ENCODE assay signal across 16 cellular contexts in the genomic region with DNA sequence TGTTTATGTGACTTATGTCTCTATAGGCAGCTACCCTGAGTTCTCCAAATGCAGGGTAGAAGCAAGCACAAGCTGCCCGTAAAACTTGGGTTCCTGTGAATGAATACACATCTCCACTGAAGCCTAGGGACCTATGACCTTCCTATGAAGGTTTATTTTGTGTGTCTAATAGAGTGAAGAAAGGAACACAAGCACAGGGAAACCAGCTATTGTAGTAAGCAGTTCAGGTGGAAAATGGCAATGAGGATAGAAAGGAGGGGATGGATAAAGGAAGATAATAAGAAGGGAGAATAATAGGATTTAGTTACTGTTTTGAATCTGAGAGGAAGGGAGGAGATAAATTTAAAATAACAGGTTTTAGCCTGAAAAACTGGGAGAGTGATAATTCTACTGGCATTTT. TPM values are rescaled to one million over a fixed set of nuclear protein-coding genes. Genes with fewer than 3 reads are reported as not detected.
A peak's percentile ranks its signal among the peaks of the same experiment; 100 is the strongest.
DNase-seq lines count a peak whose midpoint lies in the region; ATAC-seq and TF ChIP-seq lines count a peak whose summit lies in the region.
"Had no signal": no experiment of that assay in that cellular context is flagged by ENCODE, and none has a peak within 500 bp of the region (broad histone marks: within the 10 kb centered on the region; RNA-seq: fewer than 3 reads in every experiment).

No MANE protein-coding gene starts in this region.

- TF ChIP-seq EP300 in neural cell (conservative IDR thresholded peaks at IDR 0.05; ENCODE audit: poor library complexity, severe bottlenecking), result no peak

- H3K4me1 ChIP-seq in heart left ventricle (peaks cover 0 to 44% (median 10%) of the 10 kb centered on the region in 12 donors), skeletal muscle tissue (ENCODE audit: control insufficient read depth in 3 of 3, insufficient read depth in 3 of 3, low read length in 3 of 3) (peaks cover 9 to 24% (median 22%) of the 10 kb centered on the region in 3 donors)

- H3K27me3 ChIP-seq in heart left ventricle, result no peaks in the 10 kb centered on the region
- no peaks in the 10 kb centered on the region for H3K27me3 ChIP-seq in neural cell (ENCODE audit: insufficient read depth, low read depth, low read length)
- no peaks in the 10 kb centered on the region for H3K27me3 ChIP-seq in skeletal muscle tissue (ENCODE audit: control insufficient read depth in 3 of 3, insufficient read depth in 3 of 3, low read length in 3 of 3)

- H3K9ac ChIP-seq in neural cell (ENCODE audit: low read length), result no peak overlapping the region
- H3K9ac ChIP-seq in skeletal muscle tissue (ENCODE audit: low read depth in 1 of 3, low read length in 3 of 3), result peak overlapping the region; percentile 57 to 87 (median 85)

- H3F3A ChIP-seq in neural cell (ENCODE audit: insufficient read depth, low read length, poor library complexity, severe bottlenecking), result no peaks in the 10 kb centered on the region

- no peaks in the 10 kb centered on the region for H3K9me3 ChIP-seq in heart left ventricle
- H3K9me3 ChIP-seq in neural cell (ENCODE audit: low read length), result no peaks in the 10 kb centered on the region
- H3K9me3 ChIP-seq in skeletal muscle tissue (ENCODE audit: control insufficient read depth in 3 of 3, low read length in 3 of 3), result no peaks in the 10 kb centered on the region

- WGBS in heart left ventricle, 4 donors, result 53 to 76% (median 64%) methylated on average over 1 of the region's 1 CpG

- intact Hi-C loops in heart left ventricle (cut with DNase I) (loop anchor here in 3 of 10 donors (2.0 to 5.0 kb wide), 3 partner anchors 35 to 37 kb away; a partner anchor contains a TSS), Right ventricle myocardium inferior (cut with DNase I) (no loop called here)

- no peaks in the 10 kb centered on the region for H4K20me1 ChIP-seq in neural cell (ENCODE audit: insufficient read depth)

- no peak overlapping the region for H3K4me2 ChIP-seq in neural cell (ENCODE audit: low read length)

- ATAC-seq in heart left ventricle (no peak), Right ventricle myocardium inferior (no peak), HG03196 (IDR thresholded peaks at IDR 0.05; ENCODE audit: unreplicated experiment) (no peak)

- no peak overlapping the region for H2AFZ ChIP-seq in neural cell (ENCODE audit: low read depth, low read length)

- DNase-seq in heart left ventricle, result no peak
- no peak for DNase-seq in Right ventricle myocardium inferior (ENCODE audit: missing footprints)
- DNase-seq in NCI-H69 (lab: John Stamatoyannopoulos, UW), result peak; percentile 74
- DNase-seq in NCI-H2196 treated with DMSO at 0.1 percent for 48 hours (lab: John Stamatoyannopoulos, UW; ENCODE audit: unreplicated experiment), result no peak
- DNase-seq in T1000 (lab: John Stamatoyannopoulos, UW), result no peak
- DNase-seq: 8988T, DMS79 treated with DMSO at 0.1 percent for 48 hours, KBM-7, NCI-H1105 treated with DMSO at 0.1 percent for 48 hours, NCI-H187 treated with DMSO at 0.1 percent for 48 hours, NCI-H774, OCI-M1, SHP77 treated with DMSO at 0.1 percent for 48 hours had no signal

- peak overlapping the region in 9 of 12 donors; percentile 54 to 95 (median 83) for H3K27ac ChIP-seq in heart left ventricle
- H3K27ac ChIP-seq in neural cell (ENCODE audit: low read length), result no peak overlapping the region
- peak overlapping the region; percentile 94 for H3K27ac ChIP-seq in skeletal muscle tissue (ENCODE audit: low read depth, low read length)

- no peak for TF ChIP-seq POLR2A in heart left ventricle (IDR thresholded peaks at IDR 0.05)

- peaks cover 16% of the 10 kb centered on the region for H3K79me2 ChIP-seq in neural cell (replicated peaks; ENCODE audit: insufficient read depth, low read length)

- peaks cover 0 to 39% (median 14%) of the 10 kb centered on the region in 9 donors for H3K36me3 ChIP-seq in heart left ventricle
- H3K36me3 ChIP-seq in neural cell (ENCODE audit: insufficient read depth, low read length), result peaks cover 4% of the 10 kb centered on the region
- peaks cover 7 to 20% (median 7%) of the 10 kb centered on the region in 3 donors for H3K36me3 ChIP-seq in skeletal muscle tissue (ENCODE audit: control insufficient read depth in 3 of 3, insufficient read depth in 3 of 3, low read length in 3 of 3)

- no peak for TF ChIP-seq CTCF in heart left ventricle (IDR thresholded peaks at IDR 0.05)
- TF ChIP-seq CTCF in neural cell (IDR thresholded peaks at IDR 0.05; ENCODE audit: poor library complexity, severe bottlenecking), result no peak

- peak overlapping the region in 7 of 12 donors; percentile 63 to 97 (median 71) for H3K4me3 ChIP-seq in heart left ventricle
- H3K4me3 ChIP-seq in neural cell (ENCODE audit: low read length), result peak overlapping the region; percentile 84
- H3K4me3 ChIP-seq in skeletal muscle tissue (ENCODE audit: low read length in 3 of 3), result peak overlapping the region; percentile 91 to 98 (median 96)

- no peaks in the 10 kb centered on the region for H3K9me2 ChIP-seq in neural cell (ENCODE audit: insufficient read depth, low read length)

- TF ChIP-seq RAD21 in neural cell (conservative IDR thresholded peaks at IDR 0.05), result no peak

TF ChIP-seq in neural cell, 6 proteins besides CTCF, POLR2A, EP300 and RAD21:
- TF ChIP-seq, protein P1, sequence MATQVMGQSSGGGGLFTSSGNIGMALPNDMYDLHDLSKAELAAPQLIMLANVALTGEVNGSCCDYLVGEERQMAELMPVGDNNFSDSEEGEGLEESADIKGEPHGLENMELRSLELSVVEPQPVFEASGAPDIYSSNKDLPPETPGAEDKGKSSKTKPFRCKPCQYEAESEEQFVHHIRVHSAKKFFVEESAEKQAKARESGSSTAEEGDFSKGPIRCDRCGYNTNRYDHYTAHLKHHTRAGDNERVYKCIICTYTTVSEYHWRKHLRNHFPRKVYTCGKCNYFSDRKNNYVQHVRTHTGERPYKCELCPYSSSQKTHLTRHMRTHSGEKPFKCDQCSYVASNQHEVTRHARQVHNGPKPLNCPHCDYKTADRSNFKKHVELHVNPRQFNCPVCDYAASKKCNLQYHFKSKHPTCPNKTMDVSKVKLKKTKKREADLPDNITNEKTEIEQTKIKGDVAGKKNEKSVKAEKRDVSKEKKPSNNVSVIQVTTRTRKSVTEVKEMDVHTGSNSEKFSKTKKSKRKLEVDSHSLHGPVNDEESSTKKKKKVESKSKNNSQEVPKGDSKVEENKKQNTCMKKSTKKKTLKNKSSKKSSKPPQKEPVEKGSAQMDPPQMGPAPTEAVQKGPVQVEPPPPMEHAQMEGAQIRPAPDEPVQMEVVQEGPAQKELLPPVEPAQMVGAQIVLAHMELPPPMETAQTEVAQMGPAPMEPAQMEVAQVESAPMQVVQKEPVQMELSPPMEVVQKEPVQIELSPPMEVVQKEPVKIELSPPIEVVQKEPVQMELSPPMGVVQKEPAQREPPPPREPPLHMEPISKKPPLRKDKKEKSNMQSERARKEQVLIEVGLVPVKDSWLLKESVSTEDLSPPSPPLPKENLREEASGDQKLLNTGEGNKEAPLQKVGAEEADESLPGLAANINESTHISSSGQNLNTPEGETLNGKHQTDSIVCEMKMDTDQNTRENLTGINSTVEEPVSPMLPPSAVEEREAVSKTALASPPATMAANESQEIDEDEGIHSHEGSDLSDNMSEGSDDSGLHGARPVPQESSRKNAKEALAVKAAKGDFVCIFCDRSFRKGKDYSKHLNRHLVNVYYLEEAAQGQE (IDR thresholded peaks at IDR 0.05; ENCODE audit: borderline replicate concordance), result no peak
- TF ChIP-seq EZH2 (IDR thresholded peaks at IDR 0.05; ENCODE audit: borderline replicate concordance, insufficient read depth, low read length, poor library complexity, severe bottlenecking) (no peak), SMC3 (conservative IDR thresholded peaks at IDR 0.05; ENCODE audit: poor library complexity) (no peak), TAF1 (IDR thresholded peaks at IDR 0.05; ENCODE audit: low read depth) (no peak), POLR2AphosphoS5 (IDR thresholded peaks at IDR 0.05) (no peak)

RNA-seq across cellular contexts. Expression of a gene that starts 2.4 kb away (rescaled TPM):
- total RNA-seq in heart left ventricle, result 100 to 1,000 TPM; 230 to 901 (median 521) TPM
- polyA plus RNA-seq in heart left ventricle, result 100 to 1,000 TPM; 160 to 205 TPM
- 637 TPM for total RNA-seq in Right ventricle myocardium inferior
- polyA plus RNA-seq in neural cell, result 122 and 137 TPM in 2 replicates
- 119 and 121 TPM in 2 replicates for polyA minus RNA-seq in neural cell
- 304 TPM for total RNA-seq in skeletal muscle tissue

RNA-seq across cellular contexts. Expression of a gene that starts 15.6 kb away (rescaled TPM):
- total RNA-seq in heart left ventricle, result 10 to 100 TPM in 4 of 9 donors, 1 to 10 TPM in 5; 6.9 to 13.6 (median 9.2) TPM
- 1 to 10 TPM; 2.1 to 3.8 TPM for polyA plus RNA-seq in heart left ventricle
- total RNA-seq in Right ventricle myocardium inferior, result 7.7 TPM
- polyA plus RNA-seq in neural cell, result 12.3 and 14.0 TPM in 2 replicates
- 56.0 and 61.0 TPM in 2 replicates for polyA minus RNA-seq in neural cell
- 15.1 TPM for total RNA-seq in skeletal muscle tissue

RNA-seq across cellular contexts. Expression of a gene that starts 35.8 kb away (rescaled TPM):
- total RNA-seq in heart left ventricle (10 to 100 TPM; 73.2 to 97.6 (median 81.5) TPM), Right ventricle myocardium inferior (80.7 TPM), skeletal muscle tissue (32.9 TPM)
- polyA plus RNA-seq in heart left ventricle (10 to 100 TPM; 24.9 to 49.1 TPM), neural cell (41.7 and 54.8 TPM in 2 replicates)
- 43.2 and 47.7 TPM in 2 replicates for polyA minus RNA-seq in neural cell
